In genomic region chr14:88630565-88630964, GRCh38 we compare ENCODE assay signal across 13 cellular contexts.
DNase-seq lines count a peak whose midpoint lies in the region; ATAC-seq and TF ChIP-seq lines count a peak whose summit lies in the region.
"Had no signal": no experiment of that assay in that cellular context is flagged by ENCODE, and none has a peak within 500 bp of the region (broad histone marks: within the 10 kb centered on the region; RNA-seq: fewer than 3 reads in every experiment).

No MANE protein-coding gene starts in this region.

- H3K4me1 ChIP-seq in adrenal gland (replicated peaks in 1 of 2), result peaks cover 0 to 4% of the 10 kb centered on the region in 2 donors
- H3K4me1 ChIP-seq in smooth muscle cell (ENCODE audit: low read depth), result no peaks in the 10 kb centered on the region
- H3K4me1 ChIP-seq: left ventricle myocardium inferior had no signal

- peak in 1 of 2 donors; percentile 17 for TF ChIP-seq POLR2A in adrenal gland (IDR thresholded peaks at IDR 0.05)

- H3K4me3 ChIP-seq in adrenal gland (no peak overlapping the region), fibroblast of villous mesenchyme (ENCODE audit: low read depth, low read length) (no peak overlapping the region), smooth muscle cell (no peak overlapping the region)
- H3K4me3 ChIP-seq: left ventricle myocardium inferior had no signal

- intact Hi-C loops in adrenal gland (cut with DNase I), result no loop called here

- H3F3A ChIP-seq in smooth muscle cell (ENCODE audit: low read depth), result peaks cover 3% of the 10 kb centered on the region

- H3K9ac ChIP-seq in smooth muscle cell (ENCODE audit: low read depth), result peak overlapping the region; percentile 70

- H4K20me1 ChIP-seq in smooth muscle cell (ENCODE audit: low read depth), result no peaks in the 10 kb centered on the region

- H3K4me2 ChIP-seq in smooth muscle cell, result no peak overlapping the region

- peak; percentile 55 for ATAC-seq in GM19455 (IDR thresholded peaks at IDR 0.05; ENCODE audit: unreplicated experiment)
- ATAC-seq in HG03039 (IDR thresholded peaks at IDR 0.05; ENCODE audit: unreplicated experiment), result no peak
- ATAC-seq: activated T-cell treated with anti-CD3 and anti-CD28 coated beads, Interleukin-2, amount 50 U/mL, for 72 hours had no signal

- H3K27me3 ChIP-seq in adrenal gland (no peaks in the 10 kb centered on the region), smooth muscle cell (ENCODE audit: low read depth) (no peaks in the 10 kb centered on the region)

- WGBS in adrenal gland, 4 donors, result 38 to 47% (median 44%) methylated on average over 6 of the region's 6 CpGs
- 7% methylated on average over 6 of the region's 6 CpGs for WGBS in smooth muscle cell (ENCODE audit: low lambda C conversion rate)

- H3K27ac ChIP-seq in adrenal gland (peak overlapping the region in 1 of 5 donors; percentile 19), smooth muscle cell (ENCODE audit: low read depth) (peak overlapping the region; percentile 94)
- H3K27ac ChIP-seq: left ventricle myocardium inferior had no signal

- no peak overlapping the region for H2AFZ ChIP-seq in smooth muscle cell (ENCODE audit: low read depth)

- H3K36me3 ChIP-seq in adrenal gland (replicated peaks in 1 of 2) (no peaks in the 10 kb centered on the region), smooth muscle cell (ENCODE audit: low read depth) (no peaks in the 10 kb centered on the region)
- H3K36me3 ChIP-seq: left ventricle myocardium inferior had no signal

- no peaks in the 10 kb centered on the region for H3K79me2 ChIP-seq in smooth muscle cell (ENCODE audit: low read depth)

- no peak for TF ChIP-seq CTCF in adrenal gland (IDR thresholded peaks at IDR 0.05)
- no peak for TF ChIP-seq CTCF in fibroblast of villous mesenchyme (IDR thresholded peaks at IDR 0.05; ENCODE audit: insufficient read depth, low read depth, low read length)
- TF ChIP-seq CTCF in smooth muscle cell (IDR thresholded peaks at IDR 0.05; ENCODE audit: borderline replicate concordance, insufficient read depth, poor library complexity, severe bottlenecking), result no peak

- DNase-seq in adrenal gland (peak in 4 of 7 donors; percentile 8 to 31 (median 26)), fibroblast of villous mesenchyme (ENCODE audit: low read depth) (peak; percentile 70), smooth muscle cell (lab: John Stamatoyannopoulos, UW; ENCODE audit: unreplicated experiment) (no peak), GM19238 (ENCODE audit: insufficient read length, low spot score) (no peak), ecto neural progenitor cell (ENCODE audit: low spot score) (no peak), COLO668 (lab: John Stamatoyannopoulos, UW; ENCODE audit: unreplicated experiment) (no peak)
- DNase-seq: activated CD4-positive, alpha-beta T cell treated with anti-CD3 and anti-CD28 coated beads, Interleukin-2, amount 50 U/mL, for 1 hour; activated T-cell treated with anti-CD3 and anti-CD28 coated beads, Interleukin-2, amount 50 U/mL, for 72 hours; anterior cingulate cortex; left ventricle myocardium inferior; NCI-H2171 treated with DMSO at 0.1 percent for 48 hours had no signal

- no peaks in the 10 kb centered on the region for H3K9me3 ChIP-seq in adrenal gland (replicated peaks in 1 of 3)
- H3K9me3 ChIP-seq in smooth muscle cell (replicated peaks; ENCODE audit: low read depth), result no peaks in the 10 kb centered on the region
- H3K9me3 ChIP-seq: left ventricle myocardium inferior had no signal

Comparison
In these comparisons a context has a peak if more than half of its experiments do, and no peak if none do; other contexts are left out.
1. DNase-seq: peak in adrenal gland (4 of 7) and fibroblast of villous mesenchyme (single experiment); none in smooth muscle cell (single experiment), GM19238 (single experiment), ecto neural progenitor cell (single experiment) and COLO668 (single experiment).